9 cellular contexts compared by ENCODE assay signal in the genomic region with DNA sequence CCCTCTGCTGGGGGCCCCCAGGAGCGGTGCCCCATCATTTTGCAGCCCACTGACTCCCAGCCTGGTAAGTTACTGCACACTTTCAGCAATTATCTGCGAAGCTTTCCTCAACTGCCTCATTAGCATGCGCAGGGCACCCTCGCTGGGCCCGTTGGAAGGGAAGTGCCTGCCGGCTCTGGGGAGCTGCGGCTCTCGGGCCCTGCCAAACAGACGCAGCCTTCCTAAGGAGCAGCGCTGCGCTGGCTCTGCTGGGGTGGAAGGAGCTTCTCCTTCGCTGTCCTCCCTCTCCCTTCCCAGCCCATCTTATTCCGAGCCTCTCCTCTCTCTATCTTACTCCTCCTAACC.
DNase-seq lines count a peak whose midpoint lies in the region; ATAC-seq and TF ChIP-seq lines count a peak whose summit lies in the region.
"Had no signal": no experiment of that assay in that cellular context is flagged by ENCODE, and none has a peak within 500 bp of the region (broad histone marks: within the 10 kb centered on the region; RNA-seq: fewer than 3 reads in every experiment).

No MANE protein-coding gene starts in this region.

- no TSS peak for BruUV-seq in Caco-2 (replicated peaks; lab: Mats Ljungman, UMichigan)

- no peaks in the 10 kb centered on the region for H3K4me1 ChIP-seq in Caco-2

- in situ Hi-C loops in GM13977 (cut with MboI; ENCODE audit: low pct_unique_long_range_greater_than_20kb, low sequenced_read_pairs, unreplicated experiment), result no loop called here

- DNase-seq in Caco-2 (no peak), NCI-H510A (lab: John Stamatoyannopoulos, UW) (peak; percentile 1), fibroblast of pulmonary artery (ENCODE audit: low read depth) (peak; percentile 31), T-helper 1 cell (no peak), GM13977 (ENCODE audit: low spot score) (no peak), GDM1 (lab: John Stamatoyannopoulos, UW) (no peak)
- peak in 1 of 10 donors; percentile 0 for DNase-seq in naive thymus-derived CD8-positive, alpha-beta T cell

- H3K4me3 Mint-ChIP-seq in Caco-2 (ENCODE audit: unreplicated experiment), result peak overlapping the region; percentile 63
- peak overlapping the region in 9 of 10 donors; percentile 19 to 68 (median 48) for H3K4me3 Mint-ChIP-seq in naive thymus-derived CD8-positive, alpha-beta T cell

- ATAC-seq in naive thymus-derived CD8-positive, alpha-beta T cell, result no peak
- ATAC-seq in HG02852 (IDR thresholded peaks at IDR 0.05; ENCODE audit: unreplicated experiment), result no peak

- H3K4me3 ChIP-seq in Caco-2 (ENCODE audit: low read depth, low read length) (no peak overlapping the region), fibroblast of pulmonary artery (replicated peaks; ENCODE audit: low read depth, low read length) (peak overlapping the region; percentile 14)

- no peaks in the 10 kb centered on the region for H3K9me3 ChIP-seq in Caco-2
- H3K9me3 ChIP-seq: HAP-1 had no signal

- CTCF ChIA-PET in Caco-2 (lab: Charles Lee), result no interaction called here

- no peaks in the 10 kb centered on the region for H3K9me3 Mint-ChIP-seq in Caco-2 (ENCODE audit: unreplicated experiment)
- no peaks in the 10 kb centered on the region for H3K9me3 Mint-ChIP-seq in naive thymus-derived CD8-positive, alpha-beta T cell

- H3K36me3 Mint-ChIP-seq in Caco-2 (ENCODE audit: insufficient read depth, unreplicated experiment), result no peaks in the 10 kb centered on the region
- H3K36me3 Mint-ChIP-seq in naive thymus-derived CD8-positive, alpha-beta T cell, result peaks cover 0 to 5% (median 0%) of the 10 kb centered on the region in 3 donors

- peaks cover 49% of the 10 kb centered on the region for H3K27me3 Mint-ChIP-seq in Caco-2 (ENCODE audit: insufficient read depth, unreplicated experiment)
- H3K27me3 Mint-ChIP-seq in naive thymus-derived CD8-positive, alpha-beta T cell, result peaks cover 41 to 65% (median 53%) of the 10 kb centered on the region in 5 donors

- POLR2A ChIA-PET in Caco-2 (lab: Charles Lee), result interaction anchor here (0.5 kb wide), 1 partner anchor 521 kb away, joined by 3 read pairs; no protein-coding TSS in a partner anchor
- POLR2A ChIA-PET in naive thymus-derived CD8-positive, alpha-beta T cell (lab: Charles Lee), result no interaction called here

- intact Hi-C loops in Caco-2 (cut with micrococcal nuclease; ENCODE audit: unreplicated experiment), result no loop called here

- no peaks in the 10 kb centered on the region; the same call in 1 of the 2 replicates for H3K27me3 ChIP-seq in Caco-2 (replicated peaks; ENCODE audit: control insufficient read depth, insufficient read depth, low read length)

- H3K4me1 Mint-ChIP-seq in Caco-2 (ENCODE audit: low read depth, unreplicated experiment), result peaks cover 20% of the 10 kb centered on the region
- H3K4me1 Mint-ChIP-seq in naive thymus-derived CD8-positive, alpha-beta T cell, result peaks cover 13 to 22% (median 15%) of the 10 kb centered on the region in 4 donors

- no peak overlapping the region for H3K27ac Mint-ChIP-seq in Caco-2 (ENCODE audit: unreplicated experiment)
- no peak overlapping the region for H3K27ac Mint-ChIP-seq in naive thymus-derived CD8-positive, alpha-beta T cell

- no peaks in the 10 kb centered on the region for H3K36me3 ChIP-seq in Caco-2 (ENCODE audit: control insufficient read depth, insufficient read depth, low read length)
- H3K36me3 ChIP-seq: HAP-1 had no signal

- no peak for TF ChIP-seq CTCF in Caco-2 (IDR thresholded peaks at IDR 0.05; ENCODE audit: insufficient read depth in 1 of 2, low read depth in 1 of 2, low read length in 1 of 2, severe bottlenecking in 1 of 2, unreplicated experiment in 1 of 2)
- TF ChIP-seq CTCF in fibroblast of pulmonary artery (IDR thresholded peaks at IDR 0.05; ENCODE audit: low read length, missing control alignments), result no peak
- TF ChIP-seq CTCF in GM13977 (IDR thresholded peaks at IDR 0.05; ENCODE audit: extremely low read depth, insufficient read depth, missing control alignments), result no peak

Comparison
In these comparisons a context has a peak if more than half of its experiments do, and no peak if none do; other contexts are left out.
1. DNase-seq: peak in NCI-H510A (single experiment) and fibroblast of pulmonary artery (single experiment); none in Caco-2 (0 of 2), T-helper 1 cell (0 of 5), GM13977 (single experiment) and GDM1 (single experiment).